8 cellular contexts compared by ENCODE assay signal in the genomic region with DNA sequence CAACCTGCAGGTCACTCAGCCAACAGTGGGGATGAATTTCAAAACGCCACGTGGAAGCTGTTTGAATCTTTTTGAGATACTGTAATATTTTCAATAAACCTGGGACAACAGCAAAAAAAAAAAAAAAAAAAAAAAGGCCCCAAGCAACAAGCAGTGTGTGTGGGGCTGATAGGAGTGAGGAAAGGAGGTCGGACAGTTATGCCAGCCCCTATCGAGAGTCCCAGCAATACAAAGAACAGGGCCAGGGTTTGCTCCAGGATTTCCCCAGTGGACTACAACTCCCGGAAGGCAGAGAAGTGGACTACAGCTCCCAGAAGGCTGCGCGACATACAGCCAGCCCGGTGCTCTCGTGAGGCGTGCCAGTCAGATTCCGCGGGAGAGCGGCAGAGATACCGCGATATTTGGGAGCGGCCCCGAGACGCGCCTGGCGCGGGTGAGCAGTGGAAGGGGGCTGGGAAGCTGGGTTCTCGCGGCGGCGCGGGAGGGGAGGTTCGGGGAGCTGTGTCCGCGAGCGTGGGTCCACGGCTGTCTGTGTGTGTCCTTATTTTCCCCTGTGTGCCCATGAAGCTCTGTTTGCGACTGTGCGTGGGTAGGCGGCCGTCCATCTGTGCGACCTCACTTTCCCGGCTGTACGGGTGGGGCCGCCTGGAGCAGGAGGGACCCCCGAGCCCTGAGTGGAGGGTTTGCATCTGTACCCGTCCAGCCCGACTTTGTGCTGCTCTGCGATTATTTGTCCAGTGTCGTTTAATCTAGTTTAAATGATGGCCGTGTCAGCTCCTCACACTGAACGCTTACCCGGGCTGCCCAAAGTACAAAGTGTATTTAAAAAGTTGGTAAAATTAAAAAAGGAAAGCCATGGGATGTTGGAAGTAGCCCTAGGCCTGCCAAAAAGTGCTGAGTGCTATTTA. TPM values are rescaled to one million over a fixed set of nuclear protein-coding genes. Genes with fewer than 3 reads are reported as not detected.
DNase-seq lines count a peak whose midpoint lies in the region; ATAC-seq and TF ChIP-seq lines count a peak whose summit lies in the region.

A gene with protein sequence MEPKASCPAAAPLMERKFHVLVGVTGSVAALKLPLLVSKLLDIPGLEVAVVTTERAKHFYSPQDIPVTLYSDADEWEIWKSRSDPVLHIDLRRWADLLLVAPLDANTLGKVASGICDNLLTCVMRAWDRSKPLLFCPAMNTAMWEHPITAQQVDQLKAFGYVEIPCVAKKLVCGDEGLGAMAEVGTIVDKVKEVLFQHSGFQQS (plus strand): TSS at position 397 of the 908 bp plus-strand sequence. CDS start 4,729 bp downstream, outside the sequence.

- intact Hi-C loops in activated CD4-positive, alpha-beta T cell treated with anti-CD3 and anti-CD28 coated beads, Interleukin-2, amount 10 ng/mL, durations not matched to agents 24 days and 14 days (cut with micrococcal nuclease) = loop anchor here (1.0 kb wide), 1 partner anchor 67 kb away; a partner anchor contains a TSS
- intact Hi-C loops in colonic mucosa (cut with DNase I) = loop anchor here (10.0 kb wide), 1 partner anchor 281 kb away; no protein-coding TSS in a partner anchor

- peaks cover 7% of the 10 kb centered on the region for H3K36me3 Mint-ChIP-seq in activated CD4-positive, alpha-beta T cell treated with anti-CD3 and anti-CD28 coated beads, Interleukin-2, amount 10 ng/mL, durations not matched to agents 24 days and 14 days (ENCODE audit: low read depth)

- peak within 1 kb of the TSS; percentile 89 for H3K4me3 Mint-ChIP-seq in activated CD4-positive, alpha-beta T cell treated with anti-CD3 and anti-CD28 coated beads, Interleukin-2, amount 10 ng/mL, durations not matched to agents 24 days and 14 days

- H3K9me3 ChIP-seq in BE2C = no peaks in the 10 kb centered on the region
- H3K9me3 ChIP-seq in colonic mucosa = no peaks in the 10 kb centered on the region

- H3K27me3 ChIP-seq in BE2C (no peaks in the 10 kb centered on the region), colonic mucosa (no peaks in the 10 kb centered on the region), layer of hippocampus (ENCODE audit: control insufficient read depth, insufficient read depth, low read length) (no peaks in the 10 kb centered on the region)

- H3K4me1 ChIP-seq in BE2C (peaks cover 8% of the 10 kb centered on the region), colonic mucosa (peaks cover 5% of the 10 kb centered on the region)

- no peaks in the 10 kb centered on the region for H3K9me3 Mint-ChIP-seq in activated CD4-positive, alpha-beta T cell treated with anti-CD3 and anti-CD28 coated beads, Interleukin-2, amount 10 ng/mL, durations not matched to agents 24 days and 14 days

- H3K36me3 ChIP-seq in BE2C = peaks cover 21% of the 10 kb centered on the region
- no peaks in the 10 kb centered on the region for H3K36me3 ChIP-seq in colonic mucosa

- TF ChIP-seq CTCF in BE2C (IDR thresholded peaks at IDR 0.05; ENCODE audit: low read depth, low read length) (no peak), colonic mucosa (IDR thresholded peaks at IDR 0.05) (no peak)

- ATAC-seq in GM19324 (IDR thresholded peaks at IDR 0.05; ENCODE audit: low FRiP score, unreplicated experiment) = peak; percentile 76
- peak; percentile 79 for ATAC-seq in HG03469 (IDR thresholded peaks at IDR 0.05; ENCODE audit: unreplicated experiment)

- H3K9ac ChIP-seq in colonic mucosa (ENCODE audit: low read depth in 2 of 2, low read length in 2 of 2) = peak within 1 kb of the TSS; percentile 97 to 99

- H3K4me3 ChIP-seq in BE2C (ENCODE audit: low read depth, low read length) = peak within 1 kb of the TSS; percentile 96
- H3K4me3 ChIP-seq in colonic mucosa = peak within 1 kb of the TSS; percentile 67

- H3K4me1 Mint-ChIP-seq in activated CD4-positive, alpha-beta T cell treated with anti-CD3 and anti-CD28 coated beads, Interleukin-2, amount 10 ng/mL, durations not matched to agents 24 days and 14 days = peaks cover 18% of the 10 kb centered on the region

- no peaks in the 10 kb centered on the region for H3K27me3 Mint-ChIP-seq in activated CD4-positive, alpha-beta T cell treated with anti-CD3 and anti-CD28 coated beads, Interleukin-2, amount 10 ng/mL, durations not matched to agents 24 days and 14 days

- DNase-seq in BE2C (peak; percentile 98), NCI-H526 treated with DMSO at 0.1 percent for 48 hours (lab: John Stamatoyannopoulos, UW) (peak; percentile 94), colonic mucosa (peak; percentile 97)
- DNase-seq in activated CD4-positive, alpha-beta T cell treated with anti-CD3 and anti-CD28 coated beads, Interleukin-2, amount 10 ng/mL, durations not matched to agents 24 days and 14 days = peak; percentile 99
- peak; percentile 87 to 88 for DNase-seq in stimulated activated CD4-positive, alpha-beta T cell treated with anti-CD3 and anti-CD28 coated beads, Interleukin-1b, Interleukin-23, amount 100 ng/mL, for 4 hours (ENCODE audit: low read depth in 2 of 2)

- H3K27ac Mint-ChIP-seq in activated CD4-positive, alpha-beta T cell treated with anti-CD3 and anti-CD28 coated beads, Interleukin-2, amount 10 ng/mL, durations not matched to agents 24 days and 14 days = peak within 1 kb of the TSS; percentile 93

- H3K27ac ChIP-seq in colonic mucosa (peak within 1 kb of the TSS; percentile 72), layer of hippocampus (ENCODE audit: low read depth, low read length) (peak within 1 kb of the TSS; percentile 93)

RNA-seq across cellular contexts. Expression of the gene that starts here (rescaled TPM):
- 37.0 TPM for polyA plus RNA-seq in BE2C (2012; ENCODE audit: insufficient read depth, insufficient read length, low read depth)
- 21.4 and 24.5 TPM in 2 replicates for total RNA-seq in activated CD4-positive, alpha-beta T cell treated with anti-CD3 and anti-CD28 coated beads, Interleukin-2, amount 10 ng/mL, durations not matched to agents 24 days and 14 days
- total RNA-seq in colonic mucosa = 10 to 100 TPM; 10.1 to 23.1 TPM

Comparison
In these comparisons a context has a peak if more than half of its experiments do, and no peak if none do; other contexts are left out.
1. Peak in every context shown above with its lines: DNase-seq, ATAC-seq, H3K4me3 ChIP-seq and H3K27ac ChIP-seq.